In the genomic region with DNA sequence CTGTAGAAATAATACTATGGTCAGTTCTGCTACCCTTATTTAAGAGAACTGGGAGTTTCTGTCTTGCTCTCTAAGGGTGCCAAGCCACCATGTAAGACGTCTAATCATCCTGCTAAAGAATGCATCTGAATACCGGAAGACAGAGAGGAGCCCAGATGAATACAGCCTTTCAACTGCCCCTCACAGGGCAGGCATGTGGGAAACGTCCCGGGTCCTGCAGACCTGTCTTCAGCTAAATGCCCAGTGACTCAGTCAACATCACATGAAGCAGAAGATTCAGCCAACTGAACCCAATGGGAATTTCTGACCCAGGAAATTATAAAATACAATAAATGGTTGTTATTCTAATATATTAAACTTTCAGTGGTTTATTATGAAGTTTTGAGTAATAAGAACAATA, we compare ENCODE assay signal across 1 cellular context.
TF ChIP-seq lines count a peak whose summit lies in the region.

No MANE protein-coding gene starts in this region.

TF ChIP-seq in WTC11, 78 proteins besides CTCF, POLR2A, EP300 and RAD21 (continued from another document):
- TF ChIP-seq, protein P1, sequence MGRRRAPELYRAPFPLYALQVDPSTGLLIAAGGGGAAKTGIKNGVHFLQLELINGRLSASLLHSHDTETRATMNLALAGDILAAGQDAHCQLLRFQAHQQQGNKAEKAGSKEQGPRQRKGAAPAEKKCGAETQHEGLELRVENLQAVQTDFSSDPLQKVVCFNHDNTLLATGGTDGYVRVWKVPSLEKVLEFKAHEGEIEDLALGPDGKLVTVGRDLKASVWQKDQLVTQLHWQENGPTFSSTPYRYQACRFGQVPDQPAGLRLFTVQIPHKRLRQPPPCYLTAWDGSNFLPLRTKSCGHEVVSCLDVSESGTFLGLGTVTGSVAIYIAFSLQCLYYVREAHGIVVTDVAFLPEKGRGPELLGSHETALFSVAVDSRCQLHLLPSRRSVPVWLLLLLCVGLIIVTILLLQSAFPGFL (CRISPR knock-in tag; IDR thresholded peaks at IDR 0.05; ENCODE audit: borderline replicate concordance): no peak
